Comparison of ENCODE assay signal across 10 cellular contexts in genomic region chr11:31827458-31828206, GRCh38. TPM values are rescaled to one million over a fixed set of nuclear protein-coding genes. Genes with fewer than 3 reads are reported as not detected.
A peak's percentile ranks its signal among the peaks of the same experiment; 100 is the strongest.
DNase-seq lines count a peak whose midpoint lies in the region; ATAC-seq, FAIRE-seq and TF ChIP-seq lines count a peak whose summit lies in the region.
"Had no signal": no experiment of that assay in that cellular context is flagged by ENCODE, and none has a peak within 500 bp of the region (broad histone marks: within the 10 kb centered on the region; RNA-seq: fewer than 3 reads in every experiment).

No MANE protein-coding gene starts in this region.

- TF ChIP-seq EP300 in H1 (IDR thresholded peaks at IDR 0.05; ENCODE audit: borderline replicate concordance in 1 of 2, low read depth in 2 of 2, low read length in 2 of 2), result no peak

- no peak overlapping the region for H2AK5ac ChIP-seq in H1 (ENCODE audit: low read depth, low read length)

- H4K91ac ChIP-seq in H1 (replicated peaks; ENCODE audit: insufficient read length, low read length), result no peak overlapping the region

- no peak overlapping the region for H3K14ac ChIP-seq in H1 (ENCODE audit: insufficient read length)

- no peak overlapping the region for H4K8ac ChIP-seq in H1 (ENCODE audit: extremely low read depth, insufficient read depth, low read length)

- CTCF ChIA-PET in H1 (lab: Charles Lee; ENCODE audit: partially characterized antibody), result no interaction called here

- no peaks in the 10 kb centered on the region for H3K79me1 ChIP-seq in H1 (ENCODE audit: low read depth, low read length)

- no peak for ATAC-seq in HG02885 (IDR thresholded peaks at IDR 0.05; ENCODE audit: poor library complexity, unreplicated experiment)

- peak overlapping the region; percentile 24 to 58 (median 37) for H3K4me3 ChIP-seq in H1 (ENCODE audit: extremely low read depth in 1 of 4, insufficient read depth in 2 of 4, low read depth in 3 of 4, low read length in 4 of 4)
- H3K4me3 ChIP-seq in neuron (ENCODE audit: low read length), result peak overlapping the region; percentile 34

- H2AFZ ChIP-seq in H1 (ENCODE audit: low read length) (no peak overlapping the region), neuron (ENCODE audit: low read depth, low read length) (peak overlapping the region; percentile 24)

- POLR2A ChIA-PET in H1 (lab: Charles Lee; ENCODE audit: partially characterized antibody), result no interaction called here

- no peaks in the 10 kb centered on the region for H3K79me2 ChIP-seq in H1 (ENCODE audit: control insufficient read depth in 1 of 2, insufficient read depth in 2 of 2, low read length in 2 of 2)

- H3K9me3 ChIP-seq in H1 (ENCODE audit: insufficient read depth in 2 of 2, low read depth in 1 of 2, low read length in 1 of 2) (no peaks in the 10 kb centered on the region), neuron (ENCODE audit: low read length) (peaks cover 1% of the 10 kb centered on the region)
- H3K9me3 ChIP-seq: breast epithelium, esophagus squamous epithelium had no signal

- DNase-seq in T-helper 1 cell, result no peak
- no peak for DNase-seq in HFFc6
- no peak for DNase-seq in H1 (ENCODE audit: low read depth in 1 of 2, low spot score in 2 of 2)
- DNase-seq in COLO668 (lab: John Stamatoyannopoulos, UW; ENCODE audit: unreplicated experiment), result no peak
- no peak for DNase-seq in NCI-H1092 treated with DMSO at 0.1 percent for 48 hours (lab: John Stamatoyannopoulos, UW)
- DNase-seq: esophagus squamous epithelium had no signal

- no peak overlapping the region for H2BK5ac ChIP-seq in H1 (ENCODE audit: low read depth, low read length)

- no peak for TF ChIP-seq POLR2A in H1 (IDR thresholded peaks at IDR 0.05; ENCODE audit: control extremely low read depth in 1 of 2, low read depth in 2 of 2, low read length in 2 of 2)

- peaks cover 24 to 36% (median 29%) of the 10 kb centered on the region in 4 experiments for H3K4me1 ChIP-seq in H1 (replicated peaks in 1 of 4; ENCODE audit: control insufficient read depth in 3 of 4, insufficient read depth in 4 of 4, low read length in 3 of 4)
- peaks cover 10% of the 10 kb centered on the region for H3K4me1 ChIP-seq in neuron (ENCODE audit: insufficient read depth, low read length)
- H3K4me1 ChIP-seq: breast epithelium had no signal

- no peak for FAIRE-seq in H1 (lab: Jason Lieb, UNC)

- H3K9me3 Mint-ChIP-seq in T-helper 1 cell treated with Interleukin-12 subunit alpha and Interleukin-12 subunit beta and Interleukin-4 antibody, amounts not matched to agents 30 μg/mL and 1 μg/mL, for 36 hours, result no peaks in the 10 kb centered on the region
- no peaks in the 10 kb centered on the region for H3K9me3 Mint-ChIP-seq in HFFc6

- H3K27me3 ChIP-seq in H1 (replicated peaks in 1 of 4; ENCODE audit: control insufficient read depth in 3 of 4, extremely low read depth in 1 of 4, insufficient read depth in 3 of 4, low read length in 3 of 4) (peaks cover 36 to 62% (median 53%) of the 10 kb centered on the region in 4 experiments), neuron (ENCODE audit: insufficient read depth, low read length) (peaks cover 66% of the 10 kb centered on the region)

- H4K5ac ChIP-seq in H1 (ENCODE audit: insufficient read length, low read depth, low read length), result no peak overlapping the region

- H3K18ac ChIP-seq in H1 (ENCODE audit: extremely low read depth, low read length), result no peak overlapping the region

- peak overlapping the region; percentile 67 for H3K27ac Mint-ChIP-seq in T-helper 1 cell treated with Interleukin-12 subunit alpha and Interleukin-12 subunit beta and Interleukin-4 antibody, amounts not matched to agents 30 μg/mL and 1 μg/mL, for 36 hours
- H3K27ac Mint-ChIP-seq in HFFc6, result no peak overlapping the region

- TF ChIP-seq RAD21 in H1 (IDR thresholded peaks at IDR 0.05 in 1 of 2, conservative IDR thresholded peaks at IDR 0.05 in 1 of 2; ENCODE audit: low read depth in 2 of 2, low read length in 2 of 2), result no peak

- H3K56ac ChIP-seq in H1 (replicated peaks; ENCODE audit: insufficient read length, low read depth, low read length), result no peak overlapping the region

- TF ChIP-seq CTCF in HFFc6 (IDR thresholded peaks at IDR 0.05) (no peak), H1 (IDR thresholded peaks at IDR 0.05; ENCODE audit: control extremely low read depth in 1 of 3, insufficient read depth in 1 of 3, low read depth in 1 of 3, low read length in 3 of 3) (no peak)

- H3K23me2 ChIP-seq in H1 (ENCODE audit: low read depth, low read length), result peaks cover 6% of the 10 kb centered on the region; the same call in 1 of the 2 replicates

- no peak overlapping the region for H3K9ac ChIP-seq in H1 (replicated peaks in 1 of 4; ENCODE audit: extremely low read depth in 1 of 4, low read depth in 3 of 4, low read length in 3 of 4)

- H3K27ac ChIP-seq in H1 (ENCODE audit: low read depth, low read length), result no peak overlapping the region
- H3K27ac ChIP-seq: breast epithelium, esophagus squamous epithelium had no signal

- no peak overlapping the region for H3K4me3 Mint-ChIP-seq in T-helper 1 cell treated with Interleukin-12 subunit alpha and Interleukin-12 subunit beta and Interleukin-4 antibody, amounts not matched to agents 30 μg/mL and 1 μg/mL, for 36 hours
- H3K4me3 Mint-ChIP-seq in HFFc6, result peak overlapping the region; percentile 69

- H3K4me1 Mint-ChIP-seq in T-helper 1 cell treated with Interleukin-12 subunit alpha and Interleukin-12 subunit beta and Interleukin-4 antibody, amounts not matched to agents 30 μg/mL and 1 μg/mL, for 36 hours (ENCODE audit: low read depth), result peaks cover 8% of the 10 kb centered on the region
- peaks cover 16% of the 10 kb centered on the region for H3K4me1 Mint-ChIP-seq in HFFc6 (ENCODE audit: low read depth)

- no peak overlapping the region for H2BK20ac ChIP-seq in H1 (ENCODE audit: low read length)

- 4% methylated on average over 18 of the region's 18 CpGs; no CpG with 5 or more reads in 1 of the 2 experiments for WGBS in H1 (ENCODE audit: extremely low coverage in 1 of 2, insufficient coverage in 1 of 2, insufficient read length in 1 of 2, insufficient replicate concordance in 2 of 2, low coverage in 1 of 2, low lambda C conversion rate in 2 of 2, missing lambda C conversion rate in 1 of 2), 2 experiments

- H4K20me1 ChIP-seq in H1 (replicated peaks in 1 of 2; ENCODE audit: control insufficient read depth in 1 of 2, insufficient read depth in 2 of 2, low read length in 2 of 2), result peaks cover 0 to 2% of the 10 kb centered on the region in 2 experiments

- H3K23ac ChIP-seq in H1 (ENCODE audit: insufficient read length), result no peak overlapping the region

- H2BK12ac ChIP-seq in H1 (ENCODE audit: low read depth, low read length), result no peak overlapping the region

- H2BK15ac ChIP-seq in H1 (ENCODE audit: low read length), result 0 out of 2 replicates have a peak overlapping the region, but pooled peaks have one; percentile 65

- H3K36me3 ChIP-seq in H1 (ENCODE audit: control insufficient read depth in 2 of 4, insufficient read depth in 4 of 4, low read length in 3 of 4), result no peaks in the 10 kb centered on the region; a peak in 1 of 8 replicates
- no peaks in the 10 kb centered on the region for H3K36me3 ChIP-seq in neuron (ENCODE audit: insufficient read depth, low read length)
- H3K36me3 ChIP-seq: breast epithelium, esophagus squamous epithelium had no signal

- H3K36me3 Mint-ChIP-seq in T-helper 1 cell treated with Interleukin-12 subunit alpha and Interleukin-12 subunit beta and Interleukin-4 antibody, amounts not matched to agents 30 μg/mL and 1 μg/mL, for 36 hours (ENCODE audit: low read depth), result peaks cover 3% of the 10 kb centered on the region
- no peaks in the 10 kb centered on the region for H3K36me3 Mint-ChIP-seq in HFFc6 (ENCODE audit: low read depth)

- H3K4ac ChIP-seq in H1 (replicated peaks; ENCODE audit: insufficient read length, low read depth, low read length), result no peak overlapping the region

- peaks cover 72% of the 10 kb centered on the region for H3K27me3 Mint-ChIP-seq in T-helper 1 cell treated with Interleukin-12 subunit alpha and Interleukin-12 subunit beta and Interleukin-4 antibody, amounts not matched to agents 30 μg/mL and 1 μg/mL, for 36 hours (ENCODE audit: low read depth)
- peaks cover 73% of the 10 kb centered on the region for H3K27me3 Mint-ChIP-seq in HFFc6 (ENCODE audit: insufficient read depth)

- H2BK120ac ChIP-seq in H1 (replicated peaks; ENCODE audit: low read depth, low read length), result no peak overlapping the region

- H3K4me2 ChIP-seq in H1 (ENCODE audit: insufficient read depth in 1 of 2, low read depth in 2 of 2, low read length in 2 of 2), result peak overlapping the region; percentile 65 to 68

TF ChIP-seq in H1, 55 proteins besides CTCF, POLR2A, EP300 and RAD21 (continues in another document):
- TF ChIP-seq TBP (IDR thresholded peaks at IDR 0.05; ENCODE audit: low read depth, low read length) (no peak), SUZ12 (IDR thresholded peaks at IDR 0.05; ENCODE audit: low read length) (peak; percentile 76; the same call in 1 of the 2 replicates), EZH2 (IDR thresholded peaks at IDR 0.05; ENCODE audit: low read depth, low read length, severe bottlenecking) (peak; percentile 52), NRF1 (IDR thresholded peaks at IDR 0.05; ENCODE audit: low read depth, low read length) (no peak), HDAC2 (IDR thresholded peaks at IDR 0.05; ENCODE audit: borderline replicate concordance in 1 of 2, low read depth in 2 of 2, low read length in 2 of 2) (no peak), MAX (IDR thresholded peaks at IDR 0.05) (no peak), EGR1 (IDR thresholded peaks at IDR 0.05; ENCODE audit: borderline replicate concordance, low read depth, low read length) (no peak), CBX8 (IDR thresholded peaks at IDR 0.05; ENCODE audit: borderline replicate concordance, low read depth, low read length) (no peak), CHD2 (IDR thresholded peaks at IDR 0.05; ENCODE audit: low read length) (no peak), KDM5A (IDR thresholded peaks at IDR 0.05; ENCODE audit: low read length) (no peak), RNF2 (IDR thresholded peaks at IDR 0.05; ENCODE audit: borderline replicate concordance, low read depth, low read length, missing control alignments, poor library complexity, severe bottlenecking) (peak; percentile 81)

RNA-seq across cellular contexts. Expression of gene PAX6, which starts 16.5 kb away (rescaled TPM):
- total RNA-seq in HFFc6 (2021; fragmentation: NEBNext Ultra II Directional; extraction: Animal tissue kit (Norgen Biotek cat#: 25700)), result 1 to 10 TPM in 4 of 6 experiments, not detected in 2; 1.3 to 1.5 (median 1.4) TPM
- total RNA-seq in H1 (2021; fragmentation: NEBNext Ultra II Directional; extraction: Animal tissue kit (Norgen Biotek cat#: 25700)), result 0.21 and 0.30 TPM in 2 replicates
- 0.65 and 1.1 TPM in 2 replicates for polyA plus RNA-seq in H1 (2011; rRNA removed)
- polyA plus RNA-seq in H1 (2011; cell fraction: cytosol; rRNA removed), result 0.53 TPM
- polyA plus RNA-seq in H1 (2011; cell fraction: nucleus; rRNA removed), result 1.0 TPM
- 0.41 to 1.1 TPM (median 0.57 TPM) in 4 replicates for polyA plus RNA-seq in H1 (2012, experiment 1 of 2)
- 0.16 TPM for polyA plus RNA-seq in H1 (2012, experiment 2 of 2)
- polyA plus RNA-seq in H1 (2013, experiment 1 of 2), result 0.16 TPM
- 0.22 TPM for polyA plus RNA-seq in H1 (2013, experiment 2 of 2)
- polyA minus RNA-seq in H1 (2011; rRNA and poly(A)+ RNA removed), result 0.76 and 0.82 TPM in 2 replicates
- 0.88 TPM for polyA minus RNA-seq in H1 (2011; cell fraction: cytosol; rRNA and poly(A)+ RNA removed)
- 2.6 TPM for polyA minus RNA-seq in H1 (2011; cell fraction: nucleus; rRNA and poly(A)+ RNA removed)
